1 cellular context compared by ENCODE assay signal in the genomic region with DNA sequence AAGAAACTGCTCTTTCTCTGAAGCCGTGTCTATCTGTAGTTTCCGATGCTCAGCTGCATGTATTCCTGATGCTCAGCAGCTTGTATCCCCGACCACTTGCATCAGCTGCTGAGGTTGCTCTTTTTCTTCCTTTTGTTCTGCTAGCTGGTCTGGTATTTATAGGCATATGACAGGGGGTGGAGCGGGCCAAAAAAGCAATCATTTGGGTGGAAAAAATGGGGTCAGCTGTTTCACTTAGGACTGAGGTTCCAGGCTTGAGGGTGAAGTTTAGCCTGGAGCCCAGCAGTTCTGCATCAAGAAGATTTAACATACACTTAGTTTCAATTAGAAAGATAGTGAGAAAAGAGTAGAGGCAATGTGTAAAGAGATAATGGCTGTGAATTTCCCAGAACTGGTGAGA.
TF ChIP-seq lines count a peak whose summit lies in the region.

No MANE protein-coding gene starts in this region.

TF ChIP-seq in IMR-90, 13 proteins besides CTCF, POLR2A, EP300 and RAD21:
- no peak for TF ChIP-seq MAFK (IDR thresholded peaks at IDR 0.05; ENCODE audit: low read depth, low read length)
- no peak for TF ChIP-seq FOS (IDR thresholded peaks at IDR 0.05; ENCODE audit: low read depth, low read length)
- TF ChIP-seq RCOR1 (IDR thresholded peaks at IDR 0.05; ENCODE audit: insufficient replicate concordance, low read length), result no peak
